ENCODE assay signal across 13 cellular contexts in genomic region chr11:130612291-130612802, GRCh38.
DNase-seq lines count a peak whose midpoint lies in the region; ATAC-seq and TF ChIP-seq lines count a peak whose summit lies in the region.
"Had no signal": no experiment of that assay in that cellular context is flagged by ENCODE, and none has a peak within 500 bp of the region (broad histone marks: within the 10 kb centered on the region; RNA-seq: fewer than 3 reads in every experiment).

No MANE protein-coding gene starts in this region.

- H2AFZ ChIP-seq in GM23248: no peak overlapping the region

- no peak overlapping the region for H3K4me3 Mint-ChIP-seq in T-cell
- no peak overlapping the region for H3K4me3 Mint-ChIP-seq in activated naive CD4-positive, alpha-beta T cell treated with anti-CD3 and anti-CD28 coated beads for 36 hours
- H3K4me3 Mint-ChIP-seq: naive thymus-derived CD8-positive, alpha-beta T cell had no signal

- peak; percentile 86 for DNase-seq in GM23248
- peak; percentile 80 for DNase-seq in amniotic epithelial cell (ENCODE audit: low read depth)
- peak; percentile 32 to 67 for DNase-seq in foreskin keratinocyte
- DNase-seq in superior temporal gyrus (ENCODE audit: extremely low spot score): peak; percentile 37
- DNase-seq in T-cell: no peak
- no peak for DNase-seq in A673 (ENCODE audit: low spot score)
- DNase-seq in activated naive CD4-positive, alpha-beta T cell treated with anti-CD3 and anti-CD28 coated beads for 36 hours: no peak
- DNase-seq: activated naive CD4-positive, alpha-beta T cell treated with Interleukin-2 at 50 U/mL for 16 hours; naive thymus-derived CD8-positive, alpha-beta T cell; NCI-H146; NCI-H524 treated with DMSO at 0.1 percent for 48 hours; RPMI8226; stomach had no signal

- H3K4me1 ChIP-seq in GM23248 (ENCODE audit: insufficient read depth): peaks cover 26% of the 10 kb centered on the region
- H3K4me1 ChIP-seq in foreskin keratinocyte: peaks cover 6% of the 10 kb centered on the region
- no peaks in the 10 kb centered on the region for H3K4me1 ChIP-seq in A673 (ENCODE audit: insufficient read depth, low read length, poor library complexity, severe bottlenecking)

- no peaks in the 10 kb centered on the region for H3K27me3 ChIP-seq in GM23248 (replicated peaks; ENCODE audit: insufficient read depth)
- H3K27me3 ChIP-seq in foreskin keratinocyte: no peaks in the 10 kb centered on the region
- peaks cover 9% of the 10 kb centered on the region for H3K27me3 ChIP-seq in A673 (replicated peaks; ENCODE audit: insufficient read depth, low read depth, low read length, poor library complexity)
- H3K27me3 ChIP-seq: stomach had no signal

- H3K4me3 ChIP-seq in GM23248: 0 out of 2 replicates have a peak overlapping the region, but pooled peaks have one; percentile 2
- H3K4me3 ChIP-seq in A673 (ENCODE audit: low read depth, low read length, poor library complexity, severe bottlenecking): no peak overlapping the region
- H3K4me3 ChIP-seq: stomach had no signal

- H3K4me1 Mint-ChIP-seq in T-cell: no peaks in the 10 kb centered on the region
- H3K4me1 Mint-ChIP-seq in activated naive CD4-positive, alpha-beta T cell treated with anti-CD3 and anti-CD28 coated beads for 36 hours (ENCODE audit: low read depth): no peaks in the 10 kb centered on the region
- H3K4me1 Mint-ChIP-seq: naive thymus-derived CD8-positive, alpha-beta T cell had no signal

- in situ Hi-C loops in GM23248 (cut with MboI): no loop called here

- H3K9me3 ChIP-seq in GM23248 (ENCODE audit: low read depth): no peaks in the 10 kb centered on the region
- no peaks in the 10 kb centered on the region for H3K9me3 ChIP-seq in A673 (ENCODE audit: low read depth, low read length, poor library complexity, severe bottlenecking)
- H3K9me3 ChIP-seq: stomach had no signal

- H3K27me3 Mint-ChIP-seq in T-cell: peaks cover 4 to 6% of the 10 kb centered on the region in 2 donors
- no peaks in the 10 kb centered on the region for H3K27me3 Mint-ChIP-seq in activated naive CD4-positive, alpha-beta T cell treated with anti-CD3 and anti-CD28 coated beads for 36 hours (ENCODE audit: low read depth)

- H3K36me3 Mint-ChIP-seq in T-cell: no peaks in the 10 kb centered on the region
- H3K36me3 Mint-ChIP-seq in activated naive CD4-positive, alpha-beta T cell treated with anti-CD3 and anti-CD28 coated beads for 36 hours (ENCODE audit: low read depth): no peaks in the 10 kb centered on the region
- H3K36me3 Mint-ChIP-seq: naive thymus-derived CD8-positive, alpha-beta T cell had no signal

- POLR2A ChIA-PET in T-cell (lab: Charles Lee): no interaction called here
- POLR2A ChIA-PET in A673 (lab: Charles Lee; ENCODE audit: low non-redundant PET): no interaction called here

- WGBS in GM23248 (ENCODE audit: low coverage in 1 of 2, low lambda C conversion rate in 2 of 2, missing lambda C conversion rate in 2 of 2), 2 experiments: 62 to 75% methylated on average over 2 of the region's 2 CpGs

- no peak for TF ChIP-seq CTCF in foreskin keratinocyte (conservative IDR thresholded peaks at IDR 0.05)
- TF ChIP-seq CTCF in A673 (conservative IDR thresholded peaks at IDR 0.05; ENCODE audit: low read depth, low read length): no peak

- H3K9me3 Mint-ChIP-seq in T-cell: no peaks in the 10 kb centered on the region
- no peaks in the 10 kb centered on the region for H3K9me3 Mint-ChIP-seq in activated naive CD4-positive, alpha-beta T cell treated with anti-CD3 and anti-CD28 coated beads for 36 hours
- H3K9me3 Mint-ChIP-seq: naive thymus-derived CD8-positive, alpha-beta T cell had no signal

- intact Hi-C loops in A673 (cut with micrococcal nuclease; ENCODE audit: unreplicated experiment): no loop called here
- intact Hi-C loops in activated naive CD4-positive, alpha-beta T cell treated with anti-CD3 and anti-CD28 coated beads for 36 hours (cut with micrococcal nuclease): no loop called here

- H3K27ac Mint-ChIP-seq in T-cell: no peak overlapping the region
- no peak overlapping the region for H3K27ac Mint-ChIP-seq in activated naive CD4-positive, alpha-beta T cell treated with anti-CD3 and anti-CD28 coated beads for 36 hours
- H3K27ac Mint-ChIP-seq: naive thymus-derived CD8-positive, alpha-beta T cell had no signal

- peak; percentile 63 for ATAC-seq in foreskin keratinocyte
- no peak for ATAC-seq in T-cell (replicated peaks in 1 of 4)
- ATAC-seq: naive thymus-derived CD8-positive, alpha-beta T cell had no signal

- CTCF ChIA-PET in T-cell (lab: Charles Lee): no interaction called here
- CTCF ChIA-PET in A673 (lab: Charles Lee): no interaction called here
- CTCF ChIA-PET in activated naive CD4-positive, alpha-beta T cell treated with anti-CD3 and anti-CD28 coated beads for 36 hours (lab: Charles Lee): no interaction called here

- BruUV-seq in A673 (replicated peaks; lab: Mats Ljungman, UMichigan): no TSS peak

- no peaks in the 10 kb centered on the region for H3K79me2 ChIP-seq in GM23248 (ENCODE audit: insufficient read depth)

- no peaks in the 10 kb centered on the region for H4K20me1 ChIP-seq in GM23248 (ENCODE audit: insufficient read depth)

- no peaks in the 10 kb centered on the region for H3K9me2 ChIP-seq in GM23248 (ENCODE audit: insufficient read depth)

- H3F3A ChIP-seq in GM23248 (ENCODE audit: insufficient read depth): peaks cover 27% of the 10 kb centered on the region

- H3K36me3 ChIP-seq in GM23248 (ENCODE audit: low read depth) (no peaks in the 10 kb centered on the region), A673 (ENCODE audit: insufficient read depth, low read length, poor library complexity, severe bottlenecking) (no peaks in the 10 kb centered on the region)
- H3K36me3 ChIP-seq: stomach had no signal

- peak overlapping the region; percentile 46 for H3K4me2 ChIP-seq in GM23248 (ENCODE audit: unreplicated experiment)

- peak overlapping the region; percentile 92 for H3K27ac ChIP-seq in GM23248
- no peak overlapping the region for H3K27ac ChIP-seq in foreskin keratinocyte
- no peak overlapping the region for H3K27ac ChIP-seq in A673 (ENCODE audit: low read depth, low read length, poor library complexity, severe bottlenecking)
- H3K27ac ChIP-seq: stomach had no signal

- H3K9ac ChIP-seq in GM23248: peak overlapping the region; percentile 58

Comparison
In these comparisons a context has a peak if more than half of its experiments do, and no peak if none do; other contexts are left out.
1. DNase-seq: peak in GM23248 (single experiment), amniotic epithelial cell (single experiment), foreskin keratinocyte (2 of 2) and superior temporal gyrus (single experiment); none in T-cell (0 of 34), A673 (single experiment) and activated naive CD4-positive, alpha-beta T cell treated with anti-CD3 and anti-CD28 coated beads for 36 hours (single experiment).